Comparison of ENCODE assay signal across 1 cellular context in genomic region chr17:1627987-1628855, GRCh38.
TF ChIP-seq lines count a peak whose summit lies in the region.

Gene SLC43A2 (minus strand): TSS chr17:1628834. CDS start chr17:1627874, 960 bp downstream.

TF ChIP-seq in HepG2, 621 proteins besides CTCF, POLR2A, EP300 and RAD21 (continued from another document and continues in another):
- peak; percentile 91 for TF ChIP-seq ZNF687 (CRISPR knock-in tag; IDR thresholded peaks at IDR 0.05)
- TF ChIP-seq RNF2 (conservative IDR thresholded peaks at IDR 0.05; ENCODE audit: low read depth), result peak; percentile 86
- TF ChIP-seq ZNF616 (CRISPR knock-in tag; IDR thresholded peaks at IDR 0.05; ENCODE audit: low read depth), result peak; percentile 54; the same call in 1 of the 2 replicates
- no peak for TF ChIP-seq PTBP1 (IDR thresholded peaks at IDR 0.05; ENCODE audit: low read depth, low read length, poor library complexity, severe bottlenecking)
- TF ChIP-seq BATF2 (CRISPR knock-in tag; IDR thresholded peaks at IDR 0.05), result no peak
- no peak; the same call in 1 of the 2 replicates for TF ChIP-seq ZBTB43 (CRISPR knock-in tag; conservative IDR thresholded peaks at IDR 0.05)
- TF ChIP-seq HNF1A (IDR thresholded peaks at IDR 0.05; ENCODE audit: low read depth), result no peak
- TF ChIP-seq HNF1A (CRISPR knock-in tag; IDR thresholded peaks at IDR 0.05; ENCODE audit: borderline replicate concordance), result no peak
- TF ChIP-seq RFXAP (CRISPR knock-in tag; IDR thresholded peaks at IDR 0.05; ENCODE audit: borderline replicate concordance), result peak; percentile 80
- no peak for TF ChIP-seq RERE (CRISPR knock-in tag; IDR thresholded peaks at IDR 0.05; ENCODE audit: low read depth)
- TF ChIP-seq ZFP36 (IDR thresholded peaks at IDR 0.05; ENCODE audit: borderline replicate concordance, low read depth, low read length, partially characterized antibody), result no peak
- no peak for TF ChIP-seq ZNF720 (CRISPR knock-in tag; IDR thresholded peaks at IDR 0.05)
- no peak for TF ChIP-seq RNF219 (CRISPR knock-in tag; IDR thresholded peaks at IDR 0.05)
- TF ChIP-seq ZNF382 (CRISPR knock-in tag; IDR thresholded peaks at IDR 0.05; ENCODE audit: borderline replicate concordance), result no peak
- no peak; the same call in 1 of the 2 replicates for TF ChIP-seq ZGPAT (CRISPR knock-in tag; IDR thresholded peaks at IDR 0.05)
- TF ChIP-seq SMC3 (IDR thresholded peaks at IDR 0.05; ENCODE audit: low read length), result no peak
- TF ChIP-seq ATF6 (CRISPR knock-in tag; conservative IDR thresholded peaks at IDR 0.05), result no peak
- no peak for TF ChIP-seq SRSF4 (IDR thresholded peaks at IDR 0.05; ENCODE audit: low read depth, low read length, poor library complexity, severe bottlenecking)
- TF ChIP-seq IRF2 (CRISPR knock-in tag; IDR thresholded peaks at IDR 0.05), result no peak
- TF ChIP-seq CBX2 (IDR thresholded peaks at IDR 0.05; ENCODE audit: low read depth, low read length), result no peak
- no peak for TF ChIP-seq CBX2 (CRISPR knock-in tag; IDR thresholded peaks at IDR 0.05; ENCODE audit: low read depth)
- TF ChIP-seq ZNF556 (CRISPR knock-in tag; IDR thresholded peaks at IDR 0.05; ENCODE audit: borderline replicate concordance), result no peak; the same call in 1 of the 2 replicates
- TF ChIP-seq ZSCAN25 (CRISPR knock-in tag; IDR thresholded peaks at IDR 0.05), result no peak
- TF ChIP-seq MAFF (IDR thresholded peaks at IDR 0.05; ENCODE audit: low read depth, low read length), result no peak
- TF ChIP-seq PREB (CRISPR knock-in tag; IDR thresholded peaks at IDR 0.05), result no peak
- peak; percentile 83 for TF ChIP-seq NFYC (CRISPR knock-in tag; IDR thresholded peaks at IDR 0.05)
- TF ChIP-seq ZFP91 (CRISPR knock-in tag; IDR thresholded peaks at IDR 0.05; ENCODE audit: borderline replicate concordance), result peak; percentile 84
- TF ChIP-seq JDP2 (CRISPR knock-in tag; IDR thresholded peaks at IDR 0.05; ENCODE audit: borderline replicate concordance), result no peak
